ENCODE assay signal across 2 cellular contexts in the genomic region with DNA sequence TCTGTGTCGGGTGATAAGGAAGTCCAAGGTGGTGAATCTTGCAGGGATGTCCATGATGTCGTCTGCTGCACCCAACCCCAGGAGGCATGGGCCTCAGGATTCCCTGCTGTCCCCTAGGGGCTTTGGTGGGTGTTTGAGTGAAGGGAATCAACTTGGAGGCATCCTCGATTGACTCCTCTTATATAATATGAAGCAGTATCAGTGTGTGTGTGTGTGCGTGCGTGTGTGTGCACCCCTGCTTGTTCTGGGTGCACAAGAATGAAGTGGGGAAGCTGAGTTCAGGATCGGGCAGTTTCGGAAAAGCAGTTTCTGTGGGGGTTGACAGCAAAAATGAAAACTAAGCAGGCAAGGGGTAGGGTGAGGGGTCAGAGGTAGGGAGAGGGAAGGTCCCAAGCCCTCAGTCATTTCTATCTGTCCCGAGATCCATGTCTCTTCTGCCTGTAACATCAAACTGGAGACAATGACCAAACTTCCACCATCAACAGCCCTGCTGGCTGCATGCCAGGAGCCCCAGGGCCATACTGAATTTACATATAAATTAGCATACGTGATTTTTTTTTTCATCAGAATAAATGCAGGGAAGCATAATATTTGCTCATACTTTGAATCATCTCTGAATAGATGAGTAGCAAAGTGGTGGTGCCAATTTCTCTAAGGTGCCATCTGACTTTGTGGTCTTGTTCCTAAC.
TF ChIP-seq lines count a peak whose summit lies in the region.

No MANE protein-coding gene starts in this region.

TF ChIP-seq in GM23338, 12 proteins besides CTCF, POLR2A, EP300 and RAD21:
- no peak for TF ChIP-seq JUNB (IDR thresholded peaks at IDR 0.05; ENCODE audit: unreplicated experiment)

TF ChIP-seq in H1, 55 proteins besides CTCF, POLR2A, EP300 and RAD21:
- TF ChIP-seq, protein P1, sequence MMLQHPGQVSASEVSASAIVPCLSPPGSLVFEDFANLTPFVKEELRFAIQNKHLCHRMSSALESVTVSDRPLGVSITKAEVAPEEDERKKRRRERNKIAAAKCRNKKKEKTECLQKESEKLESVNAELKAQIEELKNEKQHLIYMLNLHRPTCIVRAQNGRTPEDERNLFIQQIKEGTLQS (IDR thresholded peaks at IDR 0.05; ENCODE audit: insufficient read depth, low read depth, low read length), result no peak
